ENCODE assay signal across 26 cellular contexts in the genomic region with DNA sequence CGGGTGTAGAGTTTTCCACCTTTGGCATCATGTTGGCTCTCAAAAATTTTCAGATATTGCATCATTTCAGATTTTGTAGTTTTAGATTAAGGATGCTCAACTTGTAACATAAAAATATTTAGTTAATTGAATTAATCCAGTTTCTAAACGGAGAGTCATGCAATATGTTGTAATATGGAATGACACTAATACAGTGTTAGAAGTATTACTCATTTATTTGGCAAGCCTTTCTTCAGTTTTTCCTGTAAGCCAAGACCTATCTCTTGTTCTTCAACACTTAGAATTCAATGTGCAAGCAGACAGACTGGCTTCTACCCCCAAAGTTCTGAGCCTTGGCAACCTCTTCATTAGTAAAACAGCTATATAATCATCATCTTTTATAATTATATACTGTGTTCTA.
"Had no signal": no experiment of that assay in that cellular context is flagged by ENCODE, and none has a peak within 500 bp of the region (broad histone marks: within the 10 kb centered on the region; RNA-seq: fewer than 3 reads in every experiment).

No MANE protein-coding gene starts in this region.

- H3K9me3 ChIP-seq: esophagus muscularis mucosa, left lung, thoracic aorta had no signal

- H3K36me3 ChIP-seq: esophagus muscularis mucosa, left lung, thoracic aorta, WERI-Rb-1 had no signal

- H3K4me1 ChIP-seq: left lung, parathyroid adenoma had no signal

- DNase-seq: activated CD4-positive, alpha-beta T cell treated with anti-CD3 and anti-CD28 coated beads, Interleukin-2, amount 50 U/mL, for 1 hour; activated CD4-positive, CD25-positive, alpha-beta regulatory T cell treated with anti-CD3 and anti-CD28 coated beads, Interleukin-2, amount 50 U/mL, for 72 hours; activated CD8-positive, alpha-beta T cell treated with anti-CD3 and anti-CD28 coated beads, Interleukin-2, amount 10 ng/mL, durations not matched to agents 7 days and 5 days; activated gamma-delta T cell; activated naive CD4-positive, alpha-beta T cell treated with anti-CD3 and anti-CD28 coated beads, Interleukin-2, amount 50 U/mL, for 16 hours; activated naive CD8-positive, alpha-beta T cell treated with anti-CD3 and anti-CD28 coated beads, Interleukin-2, amount 50 U/mL, for 24 hours; anterior cingulate cortex; central memory CD4-positive, alpha-beta T cell; dermis blood vessel endothelial cell; effector CD8-positive, alpha-beta T cell; glutamatergic neuron; immature natural killer cell; left lung; naive B cell; nucleus accumbens; stimulated activated CD4-positive, alpha-beta T cell treated with anti-CD3 and anti-CD28 coated beads, Interleukin-15, amount 100 ng/mL, for 24 hours; stimulated activated CD4-positive, alpha-beta T cell treated with anti-CD3 and anti-CD28 coated beads, Interleukin-2, amount 100 ng/mL, for 48 hours; stimulated activated naive CD4-positive, alpha-beta T cell; T-helper 1 cell; WERI-Rb-1 had no signal

- H3K9ac ChIP-seq: parathyroid adenoma had no signal

- H3K27me3 ChIP-seq: esophagus muscularis mucosa, hepatocyte, left lung had no signal

- H3K4me3 ChIP-seq: esophagus muscularis mucosa, hepatocyte, left lung, lung, smooth muscle cell, thoracic aorta had no signal
